Comparison of ENCODE assay signal across 8 cellular contexts in genomic region chr2:74482801-74483674, GRCh38. TPM values are rescaled to one million over a fixed set of nuclear protein-coding genes. Genes with fewer than 3 reads are reported as not detected.
A peak's percentile ranks its signal among the peaks of the same experiment; 100 is the strongest.
DNase-seq lines count a peak whose midpoint lies in the region; ATAC-seq and TF ChIP-seq lines count a peak whose summit lies in the region.

Gene CCDC142 (minus strand): TSS chr2:74482998. CDS start chr2:74482837, 161 bp downstream.
Gene TTC31 (plus strand): TSS chr2:74483081. CDS start chr2:74483096, 15 bp downstream.

- 1% methylated on average over 40 to 50 of the region's 50 CpGs for WGBS in heart left ventricle, 4 donors

- H3K36me3 ChIP-seq in heart left ventricle (peaks cover 0 to 60% (median 50%) of the 10 kb centered on the region in 9 donors), upper lobe of right lung (peaks cover 29% of the 10 kb centered on the region)

- TF ChIP-seq POLR2A in heart left ventricle (IDR thresholded peaks at IDR 0.05), result peak in 1 of 2 donors; percentile 37

- peak; percentile 94 for TF ChIP-seq CTCF in GM12873 (IDR thresholded peaks at IDR 0.05; ENCODE audit: insufficient read depth, low read depth, low read length, missing control alignments)
- TF ChIP-seq CTCF in heart left ventricle (IDR thresholded peaks at IDR 0.05), result peak; percentile 77 to 97 (median 88)
- peak; percentile 84 for TF ChIP-seq CTCF in upper lobe of right lung (IDR thresholded peaks at IDR 0.05)

- peak within 1 kb of the TSS; percentile 95 for H3K4me3 Mint-ChIP-seq in activated naive CD8-positive, alpha-beta T cell treated with anti-CD3 and anti-CD28 coated beads, Interleukin-2, amount 50 U/mL, for 24 hours

- H3K27ac Mint-ChIP-seq in activated naive CD8-positive, alpha-beta T cell treated with anti-CD3 and anti-CD28 coated beads, Interleukin-2, amount 50 U/mL, for 24 hours, result peak within 1 kb of the TSS; percentile 96

- peak; percentile 92 for ATAC-seq in HG02678 (IDR thresholded peaks at IDR 0.05; ENCODE audit: unreplicated experiment)
- ATAC-seq in activated naive CD8-positive, alpha-beta T cell treated with anti-CD3 and anti-CD28 coated beads, Interleukin-2, amount 50 U/mL, for 24 hours, result peak; percentile 94
- peak; percentile 98 to 99 (median 98) for ATAC-seq in heart left ventricle
- peak; percentile 97 for ATAC-seq in upper lobe of right lung

- H3K27ac ChIP-seq in heart left ventricle, result peak within 1 kb of the TSS; percentile 73 to 97 (median 92)
- peak within 1 kb of the TSS; percentile 91 for H3K27ac ChIP-seq in upper lobe of right lung

- peaks cover 22% of the 10 kb centered on the region for H3K36me3 Mint-ChIP-seq in activated naive CD8-positive, alpha-beta T cell treated with anti-CD3 and anti-CD28 coated beads, Interleukin-2, amount 50 U/mL, for 24 hours (ENCODE audit: low read depth)

- H3K9me3 Mint-ChIP-seq in activated naive CD8-positive, alpha-beta T cell treated with anti-CD3 and anti-CD28 coated beads, Interleukin-2, amount 50 U/mL, for 24 hours, result no peaks in the 10 kb centered on the region

- H3K27me3 ChIP-seq in heart left ventricle (no peaks in the 10 kb centered on the region), upper lobe of right lung (no peaks in the 10 kb centered on the region)

- intact Hi-C loops in heart left ventricle (cut with DNase I), result loop anchor here (1.0 to 5.0 kb wide), 12 partner anchors 24 to 106 kb away; partner anchors contain the start of genes AUP1 (in 3 of the 10), HTRA2 (in 3 of the 10), INO80B (in 3 of the 10) and PCGF1 (in 2 of the 10)
- intact Hi-C loops in posterior vena cava (cut with DNase I), result loop anchor here (5.0 kb wide), 2 partner anchors 99 to 104 kb away; no protein-coding TSS in a partner anchor
- intact Hi-C loops in upper lobe of right lung (cut with DNase I), result no loop called here

- H3K4me1 Mint-ChIP-seq in activated naive CD8-positive, alpha-beta T cell treated with anti-CD3 and anti-CD28 coated beads, Interleukin-2, amount 50 U/mL, for 24 hours, result peaks cover 31% of the 10 kb centered on the region

- H3K27me3 Mint-ChIP-seq in activated naive CD8-positive, alpha-beta T cell treated with anti-CD3 and anti-CD28 coated beads, Interleukin-2, amount 50 U/mL, for 24 hours, result no peaks in the 10 kb centered on the region

- DNase-seq in NCI-H128 (lab: John Stamatoyannopoulos, UW; ENCODE audit: unreplicated experiment) (peak; percentile 88), SW480 (ENCODE audit: low spot score) (peak; percentile 98), heart left ventricle (peak; percentile 96 to 97 (median 97)), posterior vena cava (ENCODE audit: low spot score) (peak; percentile 99), upper lobe of right lung (peak; percentile 97)
- DNase-seq in activated naive CD8-positive, alpha-beta T cell treated with anti-CD3 and anti-CD28 coated beads, Interleukin-2, amount 50 U/mL, for 24 hours, result peak; percentile 94

- peaks cover 5 to 31% (median 25%) of the 10 kb centered on the region in 12 donors for H3K4me1 ChIP-seq in heart left ventricle
- H3K4me1 ChIP-seq in upper lobe of right lung, result peaks cover 24% of the 10 kb centered on the region

- H3K9me3 ChIP-seq in heart left ventricle (no peaks in the 10 kb centered on the region), upper lobe of right lung (no peaks in the 10 kb centered on the region)

- H3K4me3 ChIP-seq in heart left ventricle (peak within 1 kb of the TSS; percentile 71 to 98 (median 88)), upper lobe of right lung (peak within 1 kb of the TSS; percentile 95)

RNA-seq across cellular contexts. Expression of gene CCDC142, which starts in this region (rescaled TPM):
- total RNA-seq in heart left ventricle (10 to 100 TPM in 1 of 9 donors, 1 to 10 TPM in 8; 4.4 to 13.4 (median 7.1) TPM), posterior vena cava (10 to 100 TPM in 1 of 2 donors, 1 to 10 TPM in 1; 9.9 to 11.2 TPM), upper lobe of right lung (16.1 TPM)
- polyA plus RNA-seq in heart left ventricle, result 1 to 10 TPM; 5.8 to 6.4 TPM

RNA-seq across cellular contexts. Expression of gene TTC31, which starts in this region (rescaled TPM):
- total RNA-seq in heart left ventricle, result 10 to 100 TPM in 4 of 9 donors, 1 to 10 TPM in 5; 7.1 to 14.2 (median 10.0) TPM
- polyA plus RNA-seq in heart left ventricle, result 10 to 100 TPM in 1 of 2 donors, 1 to 10 TPM in 1; 8.8 to 13.2 TPM
- 10 to 100 TPM; 13.2 to 15.0 TPM for total RNA-seq in posterior vena cava
- total RNA-seq in upper lobe of right lung, result 23.4 TPM

Comparison
In these comparisons a context has a peak if more than half of its experiments do, and no peak if none do; other contexts are left out.
1. Peak in every context shown above with its lines: DNase-seq, ATAC-seq, H3K4me3 ChIP-seq and H3K27ac ChIP-seq.